27 cellular contexts compared by ENCODE assay signal in genomic region chr1:218969021-218969420, GRCh38.
DNase-seq lines count a peak whose midpoint lies in the region; ATAC-seq, FAIRE-seq and TF ChIP-seq lines count a peak whose summit lies in the region.
"Had no signal": no experiment of that assay in that cellular context is flagged by ENCODE, and none has a peak within 500 bp of the region (broad histone marks: within the 10 kb centered on the region; RNA-seq: fewer than 3 reads in every experiment).

No MANE protein-coding gene starts in this region.

- CTCF ChIA-PET in K562 (lab: Yijun Ruan, JAX; ENCODE audit: low intra/inter-chr PET ratio): no interaction called here

- H3K9me3 ChIP-seq in K562 (replicated peaks; ENCODE audit: control insufficient read depth, insufficient read depth, low read depth, low read length): no peaks in the 10 kb centered on the region
- H3K9me3 ChIP-seq in lower lobe of right lung: peaks cover 7% of the 10 kb centered on the region

- TF ChIP-seq RAD21 in K562 (CRISPR knock-in tag; conservative IDR thresholded peaks at IDR 0.05 in 1 of 2, IDR thresholded peaks at IDR 0.05 in 1 of 2): no peak

- no peak for TF ChIP-seq EP300 in K562 (IDR thresholded peaks at IDR 0.05; ENCODE audit: low read length)

- TF ChIP-seq POLR2A in K562 (conservative IDR thresholded peaks at IDR 0.05): no peak

- DNase-seq in D721Med (ENCODE audit: insufficient read length, low spot score) (no peak), K562 (ENCODE audit: extremely low read depth in 1 of 4, low spot score in 3 of 4) (no peak), fibroblast of the aortic adventitia (ENCODE audit: low read depth) (peak; percentile 11), lower lobe of right lung (no peak), islet precursor cell (no peak)
- DNase-seq in stimulated activated CD4-positive, alpha-beta T cell treated with anti-CD3 and anti-CD28 coated beads, Interleukin-2, amount 100 ng/mL, for 24 hours: no peak
- DNase-seq: AML-193; Calu3; CD8-positive, alpha-beta memory T cell; GDM1; KBM-7; NCI-H1092; NCI-H1436; NCI-H1930; NCI-H226; NCI-H510A treated with DMSO at 0.1 percent for 48 hours; NCI-H748 treated with DMSO at 0.1 percent for 48 hours; PC-9; SHP77 treated with DMSO at 0.1 percent for 48 hours had no signal

- POLR2A ChIA-PET in K562 (lab: Yijun Ruan, JAX): no interaction called here

- intact Hi-C loops in K562 (cut with micrococcal nuclease) (no loop called here), lower lobe of right lung (cut with DNase I) (no loop called here)

- H3K36me3 ChIP-seq in K562 (ENCODE audit: control insufficient read depth, insufficient read depth, low read length) (no peaks in the 10 kb centered on the region), lower lobe of right lung (no peaks in the 10 kb centered on the region)

- no peak overlapping the region for H3K9ac ChIP-seq in K562 (ENCODE audit: insufficient read depth in 1 of 2, low read depth in 2 of 2, low read length in 2 of 2)

- H3K27me3 ChIP-seq in K562 (ENCODE audit: control insufficient read depth in 2 of 2, insufficient read depth in 2 of 2, low read length in 2 of 2) (no peaks in the 10 kb centered on the region), lower lobe of right lung (ENCODE audit: low read depth) (no peaks in the 10 kb centered on the region)

- H3K27ac ChIP-seq in K562 (ENCODE audit: extremely low read depth, low read depth, low read length) (no peak overlapping the region), lower lobe of right lung (no peak overlapping the region)
- H3K27ac ChIP-seq: C4-2B, HL-60, PC-9, RWPE1, SK-N-MC had no signal

- no peaks in the 10 kb centered on the region for H3K4me1 ChIP-seq in K562 (replicated peaks in 1 of 2; ENCODE audit: control insufficient read depth in 2 of 2, insufficient read depth in 2 of 2, low read length in 2 of 2)
- no peaks in the 10 kb centered on the region for H3K4me1 ChIP-seq in lower lobe of right lung

- H3K79me2 ChIP-seq in K562 (ENCODE audit: control insufficient read depth, insufficient read depth, low read length): no peaks in the 10 kb centered on the region

- no peak overlapping the region for H2AFZ ChIP-seq in K562 (ENCODE audit: low read depth, low read length)
- H2AFZ ChIP-seq: PC-9 had no signal

- H4K20me1 ChIP-seq in K562 (replicated peaks; ENCODE audit: control insufficient read depth, insufficient read depth, low read length): no peaks in the 10 kb centered on the region

- TF ChIP-seq CTCF in D721Med (IDR thresholded peaks at IDR 0.05; ENCODE audit: insufficient read depth, missing control alignments): no peak
- no peak for TF ChIP-seq CTCF in K562 (IDR thresholded peaks at IDR 0.05 in 2 of 3, conservative IDR thresholded peaks at IDR 0.05 in 1 of 3; ENCODE audit: insufficient read depth in 2 of 3, low read depth in 1 of 3, low read length in 3 of 3)
- TF ChIP-seq CTCF in fibroblast of the aortic adventitia (IDR thresholded peaks at IDR 0.05; ENCODE audit: insufficient read depth, low read length): no peak
- TF ChIP-seq CTCF in lower lobe of right lung (IDR thresholded peaks at IDR 0.05): no peak

- in situ Hi-C loops in K562 (cut with MboI): no loop called here

- no peak overlapping the region for H3K4me3 ChIP-seq in K562
- no peak overlapping the region for H3K4me3 ChIP-seq in fibroblast of the aortic adventitia (ENCODE audit: low read depth, low read length)
- H3K4me3 ChIP-seq in lower lobe of right lung: no peak overlapping the region
- H3K4me3 ChIP-seq: PC-9, SK-N-MC had no signal

- H3K4me2 ChIP-seq in K562 (ENCODE audit: insufficient read depth, low read length): no peak overlapping the region
- H3K4me2 ChIP-seq: PC-9 had no signal

- no TSS peak for BruUV-seq in K562 (replicated peaks; lab: Mats Ljungman, UMichigan)

- no peaks in the 10 kb centered on the region for H3K9me1 ChIP-seq in K562 (ENCODE audit: control insufficient read depth, insufficient read depth, low read length)

- ATAC-seq in K562: no peak
- ATAC-seq in GM21447 (IDR thresholded peaks at IDR 0.05; ENCODE audit: unreplicated experiment): no peak
- no peak for ATAC-seq in lower lobe of right lung
- ATAC-seq: HepG2 had no signal

- FAIRE-seq in D721Med (lab: Jason Lieb, UNC) (peak; percentile 41), K562 (lab: Jason Lieb, UNC) (peak; percentile 65)
- FAIRE-seq: GM19239, H54, HepG2 had no signal

- 0% methylated on average over 1 of the region's 1 CpG for WGBS in K562 (ENCODE audit: insufficient coverage, low coverage, missing lambda C conversion rate)

TF ChIP-seq in K562, 482 proteins besides CTCF, POLR2A, EP300 and RAD21:
- TF ChIP-seq MITF (IDR thresholded peaks at IDR 0.05) (no peak), ZNF239 (CRISPR knock-in tag; IDR thresholded peaks at IDR 0.05) (no peak), ZNF224 (CRISPR knock-in tag; IDR thresholded peaks at IDR 0.05) (no peak), STAG1 (CRISPR knock-in tag; IDR thresholded peaks at IDR 0.05; ENCODE audit: borderline replicate concordance) (no peak), GABPB1 (CRISPR knock-in tag; IDR thresholded peaks at IDR 0.05) (no peak), BRCA1 (IDR thresholded peaks at IDR 0.05) (no peak), BRCA1 (CRISPR knock-in tag; IDR thresholded peaks at IDR 0.05) (no peak), THRA (IDR thresholded peaks at IDR 0.05) (no peak), ZNF174 (CRISPR knock-in tag; IDR thresholded peaks at IDR 0.05) (no peak), ZNF274 (IDR thresholded peaks at IDR 0.05; ENCODE audit: borderline replicate concordance, low read depth, low read length) (no peak), CEBPB (tag; IDR thresholded peaks at IDR 0.05) (no peak)
